ENCODE assay signal across 28 cellular contexts in the genomic region with DNA sequence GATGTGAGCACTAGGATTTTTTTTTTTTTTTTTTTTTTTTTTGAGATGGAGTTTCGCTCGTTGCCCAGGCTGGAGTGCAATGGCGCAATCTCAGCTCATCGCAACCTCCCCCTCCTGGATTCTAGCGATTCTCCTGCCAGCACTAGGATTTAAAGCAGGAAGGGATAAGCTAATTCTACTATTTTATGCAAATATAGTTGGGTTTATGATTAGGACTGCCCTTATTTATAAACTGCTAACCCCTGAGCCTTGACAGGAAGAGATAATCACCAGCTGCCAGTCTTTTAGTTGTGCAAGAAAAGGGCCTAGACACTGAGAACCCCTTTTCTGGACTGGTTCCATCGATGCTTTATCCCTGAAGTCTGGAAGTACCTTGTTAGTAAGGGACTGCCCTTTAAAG.
"Had no signal": no experiment of that assay in that cellular context is flagged by ENCODE, and none has a peak within 500 bp of the region (broad histone marks: within the 10 kb centered on the region; RNA-seq: fewer than 3 reads in every experiment).

No MANE protein-coding gene starts in this region.

- H3K9me3 ChIP-seq: suprapubic skin, testis, thoracic aorta, thyroid gland, tibial artery, upper lobe of left lung, upper lobe of right lung, uterus, vagina had no signal

- DNase-seq: stimulated activated CD4-positive, alpha-beta T cell treated with anti-CD3 and anti-CD28 coated beads, Interleukin-2, amount 100 ng/mL, for 48 hours; stimulated activated CD4-positive, alpha-beta T cell treated with anti-CD3 and anti-CD28 coated beads, Interleukin-4, amount 100 ng/mL, for 1 hour; stimulated activated CD4-positive, alpha-beta T cell treated with anti-CD3 and anti-CD28 coated beads, Interleukin-4, amount 100 ng/mL, for 24 hours; stimulated activated CD4-positive, alpha-beta T cell treated with anti-CD3 and anti-CD28 coated beads, Interleukin-4, amount 100 ng/mL, for 4 hours; stimulated activated CD8-positive, alpha-beta memory T cell treated with anti-CD3 and anti-CD28 coated beads, Interleukin-4, amount 100 ng/mL, for 48 hours; stimulated activated naive B cell treated with anti-CD40 and anti-IgM and Interleukin-4, amounts not matched to agents 10 μg/mL and 1 μg/mL and 100 μg/mL, for 72 hours; stimulated activated naive CD4-positive, alpha-beta T cell; stimulated activated naive CD4-positive, alpha-beta T cell treated with Interleukin-2 at 50 U/mL for 16 hours; stimulated activated naive CD8-positive, alpha-beta T cell treated with anti-CD3 and anti-CD28 coated beads, Interleukin-15, amount 100 ng/mL, for 72 hours; stimulated activated naive CD8-positive, alpha-beta T cell treated with anti-CD3 and anti-CD28 coated beads, Interleukin-15, Interleukin-2, amounts not matched to agents 100 U/mL and 50 U/mL, for 24 hours; stomach; substantia nigra; testis; thyroid gland; tibial artery; transverse colon; trophoblast cell; upper lobe of left lung; upper lobe of right lung; uterus had no signal

- H3K9me3 Mint-ChIP-seq: stimulated activated effector memory CD8-positive, alpha-beta T cell treated with anti-CD3 and anti-CD28 coated beads, Interleukin-12 subunit alpha, Interleukin-12 subunit beta, amount 100 ng/mL, for 72 hours had no signal

- H3K27ac Mint-ChIP-seq: stimulated activated effector memory CD8-positive, alpha-beta T cell treated with anti-CD3 and anti-CD28 coated beads, Interleukin-12 subunit alpha, Interleukin-12 subunit beta, amount 100 ng/mL, for 72 hours; stimulated activated memory B cell treated with anti-CD40 and anti-IgM and Interleukin-4, amounts not matched to agents 10 μg/mL and 1 μg/mL and 100 μg/mL, for 72 hours; stimulated activated naive B cell treated with anti-CD40 and anti-IgM and Interleukin-4, amounts not matched to agents 10 μg/mL and 1 μg/mL and 100 μg/mL, for 72 hours; stimulated activated naive CD8-positive, alpha-beta T cell treated with anti-CD3 and anti-CD28 coated beads, Interleukin-15, amount 100 ng/mL, for 72 hours; stimulated activated naive CD8-positive, alpha-beta T cell treated with anti-CD3 and anti-CD28 coated beads, Interleukin-15, Interleukin-2, amounts not matched to agents 100 ng/mL and 50 ng/mL, for 24 hours; type B pancreatic cell had no signal

- H3K4me3 Mint-ChIP-seq: stimulated activated effector memory CD8-positive, alpha-beta T cell treated with anti-CD3 and anti-CD28 coated beads, Interleukin-12 subunit alpha, Interleukin-12 subunit beta, amount 100 ng/mL, for 72 hours; stimulated activated memory B cell treated with anti-CD40 and anti-IgM and Interleukin-4, amounts not matched to agents 10 μg/mL and 1 μg/mL and 100 μg/mL, for 72 hours; stimulated activated naive B cell treated with anti-CD40 and anti-IgM and Interleukin-4, amounts not matched to agents 10 μg/mL and 1 μg/mL and 100 μg/mL, for 72 hours; stimulated activated naive CD8-positive, alpha-beta T cell treated with anti-CD3 and anti-CD28 coated beads, Interleukin-15, amount 100 ng/mL, for 72 hours; stimulated activated naive CD8-positive, alpha-beta T cell treated with anti-CD3 and anti-CD28 coated beads, Interleukin-15, Interleukin-2, amounts not matched to agents 100 ng/mL and 50 ng/mL, for 24 hours; type B pancreatic cell had no signal

- H3K4me1 ChIP-seq: stomach, suprapubic skin, testis, tibial nerve, transverse colon, upper lobe of right lung, uterus, vagina had no signal

- H3K36me3 ChIP-seq: uterus had no signal

- H3K27me3 ChIP-seq: stomach, suprapubic skin, testis, thyroid gland, tibial artery, tibial nerve, transverse colon, upper lobe of left lung, upper lobe of right lung, uterus, vagina had no signal

- H3K27ac ChIP-seq: stomach, suprapubic skin, testis, thoracic aorta, thyroid gland, tibial artery, tibial nerve, transverse colon, upper lobe of left lung, upper lobe of right lung, uterus, vagina had no signal

- H3K27me3 Mint-ChIP-seq: stimulated activated memory B cell treated with anti-CD40 and anti-IgM and Interleukin-4, amounts not matched to agents 10 μg/mL and 1 μg/mL and 100 μg/mL, for 72 hours; stimulated activated naive B cell treated with anti-CD40 and anti-IgM and Interleukin-4, amounts not matched to agents 10 μg/mL and 1 μg/mL and 100 μg/mL, for 72 hours; stimulated activated naive CD8-positive, alpha-beta T cell treated with anti-CD3 and anti-CD28 coated beads, Interleukin-15, amount 100 ng/mL, for 72 hours; stimulated activated naive CD8-positive, alpha-beta T cell treated with anti-CD3 and anti-CD28 coated beads, Interleukin-15, Interleukin-2, amounts not matched to agents 100 ng/mL and 50 ng/mL, for 24 hours; type B pancreatic cell had no signal

- H3K4me1 Mint-ChIP-seq: stimulated activated naive CD8-positive, alpha-beta T cell treated with anti-CD3 and anti-CD28 coated beads, Interleukin-15, amount 100 ng/mL, for 72 hours had no signal

- H3K4me3 ChIP-seq: stomach, suprapubic skin, testis, thoracic aorta, thyroid gland, tibial artery, tibial nerve, transverse colon, upper lobe of left lung, upper lobe of right lung, uterus, vagina had no signal
